In genomic region chr6:40855481-40855880, GRCh38 we compare ENCODE assay signal across 27 cellular contexts.
"Had no signal": no experiment of that assay in that cellular context is flagged by ENCODE, and none has a peak within 500 bp of the region (broad histone marks: within the 10 kb centered on the region; RNA-seq: fewer than 3 reads in every experiment).

No MANE protein-coding gene starts in this region.

- H3K36me3 Mint-ChIP-seq: activated CD4-positive, alpha-beta memory T cell treated with anti-CD3 and anti-CD28 coated beads for 36 hours; activated naive CD4-positive, alpha-beta T cell treated with anti-CD3 and anti-CD28 coated beads, Interleukin-2, amount 50 U/mL, for 24 hours; activated naive CD8-positive, alpha-beta T cell treated with anti-CD3 and anti-CD28 coated beads for 36 hours; brain had no signal

- H3K9me3 Mint-ChIP-seq: activated CD4-positive, alpha-beta memory T cell treated with anti-CD3 and anti-CD28 coated beads for 36 hours; activated naive CD4-positive, alpha-beta T cell treated with anti-CD3 and anti-CD28 coated beads, Interleukin-2, amount 50 U/mL, for 24 hours; activated naive CD8-positive, alpha-beta T cell treated with anti-CD3 and anti-CD28 coated beads, Interleukin-2, amount 50 U/mL, for 24 hours; activated T-cell treated with anti-CD3 and anti-CD28 coated beads, Interleukin-2, amount 50 U/mL, for 24 hours; activated T-cell treated with anti-CD3 and anti-CD28 coated beads, Interleukin-2, amount 50 U/mL, for 72 hours had no signal

- ATAC-seq: activated CD4-positive, alpha-beta T cell treated with anti-CD3 and anti-CD28 coated beads for 36 hours; activated naive CD8-positive, alpha-beta T cell treated with anti-CD3 and anti-CD28 coated beads, Interleukin-2, amount 50 U/mL, for 24 hours; activated T-cell treated with anti-CD3 and anti-CD28 coated beads, Interleukin-2, amount 50 U/mL, for 72 hours; esophagus mucosa; gastrocnemius medialis had no signal

- H3K4me1 Mint-ChIP-seq: activated naive CD4-positive, alpha-beta T cell treated with anti-CD3 and anti-CD28 coated beads, Interleukin-2, amount 50 U/mL, for 24 hours; endodermal cell had no signal

- H3K4me3 Mint-ChIP-seq: activated CD4-positive, alpha-beta memory T cell treated with anti-CD3 and anti-CD28 coated beads for 36 hours; activated CD4-positive, alpha-beta T cell treated with anti-CD3 and anti-CD28 coated beads for 36 hours; activated CD4-positive, alpha-beta T cell treated with anti-CD3 and anti-CD28 coated beads, Interleukin-2, amount 10 ng/mL, durations not matched to agents 24 days and 14 days; activated naive CD4-positive, alpha-beta T cell treated with anti-CD3 and anti-CD28 coated beads, Interleukin-2, amount 50 U/mL, for 24 hours; activated naive CD8-positive, alpha-beta T cell treated with anti-CD3 and anti-CD28 coated beads for 36 hours; activated naive CD8-positive, alpha-beta T cell treated with anti-CD3 and anti-CD28 coated beads, Interleukin-2, amount 50 U/mL, for 24 hours; activated T-cell treated with anti-CD3 and anti-CD28 coated beads, Interleukin-2, amount 50 U/mL, for 24 hours; activated T-cell treated with anti-CD3 and anti-CD28 coated beads, Interleukin-2, amount 50 U/mL, for 72 hours; brain; endodermal cell had no signal

- DNase-seq: activated CD4-positive, alpha-beta memory T cell treated with anti-CD3 and anti-CD28 coated beads for 36 hours; activated CD4-positive, alpha-beta T cell treated with anti-CD3 and anti-CD28 coated beads for 36 hours; activated CD4-positive, alpha-beta T cell treated with anti-CD3 and anti-CD28 coated beads, Interleukin-2, amount 10 ng/mL, durations not matched to agents 24 days and 14 days; activated CD4-positive, CD25-positive, alpha-beta regulatory T cell; activated CD4-positive, CD25-positive, alpha-beta regulatory T cell treated with anti-CD3 and anti-CD28 coated beads, Interleukin-2, amount 50 U/mL, for 72 hours; activated CD8-positive, alpha-beta memory T cell treated with anti-CD3 and anti-CD28 coated beads, Interleukin-2, amount 50 U/mL, for 48 hours; activated effector memory CD4-positive, alpha-beta T cell treated with Interleukin-2 at 50 U/mL for 16 hours; activated gamma-delta T cell treated with Interleukin-2 at 50 U/mL for 16 hours; activated naive CD4-positive, alpha-beta T cell treated with Interleukin-2 at 50 U/mL for 16 hours; activated naive CD8-positive, alpha-beta T cell treated with anti-CD3 and anti-CD28 coated beads for 36 hours; activated naive CD8-positive, alpha-beta T cell treated with anti-CD3 and anti-CD28 coated beads, Interleukin-2, amount 50 U/mL, for 24 hours; activated T-cell treated with anti-CD3 and anti-CD28 coated beads for 4 hours; activated T-cell treated with anti-CD3 and anti-CD28 coated beads, Interleukin-2, amount 50 U/mL, for 24 hours; activated T-cell treated with anti-CD3 and anti-CD28 coated beads, Interleukin-2, amount 50 U/mL, for 72 hours; adrenal gland; central memory CD4-positive, alpha-beta T cell; cerebellar nuclear complex; colonic mucosa; effector memory CD4-positive, alpha-beta T cell; endodermal cell; foreskin fibroblast; gastrocnemius medialis; glutamatergic neuron; T-helper 2 cell had no signal

- H3K27ac Mint-ChIP-seq: activated CD4-positive, alpha-beta memory T cell treated with anti-CD3 and anti-CD28 coated beads for 36 hours; activated CD4-positive, alpha-beta T cell treated with anti-CD3 and anti-CD28 coated beads for 36 hours; activated CD4-positive, alpha-beta T cell treated with anti-CD3 and anti-CD28 coated beads, Interleukin-2, amount 10 ng/mL, durations not matched to agents 24 days and 14 days; activated naive CD4-positive, alpha-beta T cell treated with anti-CD3 and anti-CD28 coated beads, Interleukin-2, amount 50 U/mL, for 24 hours; activated naive CD8-positive, alpha-beta T cell treated with anti-CD3 and anti-CD28 coated beads for 36 hours; activated naive CD8-positive, alpha-beta T cell treated with anti-CD3 and anti-CD28 coated beads, Interleukin-2, amount 50 U/mL, for 24 hours; activated T-cell treated with anti-CD3 and anti-CD28 coated beads, Interleukin-2, amount 50 U/mL, for 24 hours; activated T-cell treated with anti-CD3 and anti-CD28 coated beads, Interleukin-2, amount 50 U/mL, for 72 hours; endodermal cell had no signal
